23 cellular contexts compared by ENCODE assay signal in genomic region chr4:69717778-69718177, GRCh38. TPM values are rescaled to one million over a fixed set of nuclear protein-coding genes. Genes with fewer than 3 reads are reported as not detected.
"Had no signal": no experiment of that assay in that cellular context is flagged by ENCODE, and none has a peak within 500 bp of the region (broad histone marks: within the 10 kb centered on the region; RNA-seq: fewer than 3 reads in every experiment).

No MANE protein-coding gene starts in this region.

- H3K27ac ChIP-seq: body of pancreas, hepatocyte, lower lobe of right lung, thyroid gland, WERI-Rb-1 had no signal

- H3K79me2 ChIP-seq: hepatocyte had no signal

- H3K4me3 ChIP-seq: body of pancreas, hepatocyte, lower lobe of right lung, prostate gland, right atrium auricular region, thyroid gland had no signal

- H3K4me1 ChIP-seq: body of pancreas, lower lobe of right lung, prostate gland, right atrium auricular region, thyroid gland had no signal

- H3K27ac Mint-ChIP-seq: activated CD8-positive, alpha-beta T cell treated with anti-CD3 and anti-CD28 coated beads, Interleukin-2, amount 10 ng/mL, durations not matched to agents 7 days and 5 days; activated T-helper 1 cell treated with anti-CD3 and anti-CD28 coated beads, Interleukin-12 subunit alpha, Interleukin-12 subunit beta, Interleukin-2, Interleukin-4 antibody, amounts not matched to agents 30 ng/mL and 10 ng/mL and 1 ng/mL, durations not matched to agents 14 hours and 24 hours and 36 hours; immature natural killer cell; T-helper 17 cell had no signal

- H3K4me2 ChIP-seq: hepatocyte had no signal

- H3K9me3 Mint-ChIP-seq: activated T-helper 1 cell treated with anti-CD3 and anti-CD28 coated beads, Interleukin-12 subunit alpha, Interleukin-12 subunit beta, Interleukin-2, Interleukin-4 antibody, amounts not matched to agents 30 ng/mL and 10 ng/mL and 1 ng/mL, durations not matched to agents 14 hours and 24 hours and 36 hours; immature natural killer cell; naive thymus-derived CD4-positive, alpha-beta T cell; neural crest cell had no signal

- H3K27me3 ChIP-seq: body of pancreas, hepatocyte, right atrium auricular region, thyroid gland had no signal

- H2AFZ ChIP-seq: hepatocyte had no signal

- ATAC-seq: activated CD8-positive, alpha-beta T cell treated with anti-CD3 and anti-CD28 coated beads, Interleukin-2, amount 10 ng/mL, durations not matched to agents 7 days and 5 days; body of pancreas; left cardiac atrium; lower lobe of right lung; naive thymus-derived CD4-positive, alpha-beta T cell; stimulated activated naive CD8-positive, alpha-beta T cell treated with anti-CD3 and anti-CD28 coated beads, Interleukin-15, Interleukin-2, amounts not matched to agents 100 U/mL and 50 U/mL, for 24 hours; T-helper 17 cell had no signal

- H3K9me3 ChIP-seq: body of pancreas, lower lobe of right lung, prostate gland, right atrium auricular region, thyroid gland had no signal

- H3K36me3 ChIP-seq: lower lobe of right lung, prostate gland, right atrium auricular region, thyroid gland, WERI-Rb-1 had no signal

- DNase-seq: activated CD4-positive, alpha-beta T cell treated with anti-CD3 and anti-CD28 coated beads, Interleukin-2, amount 50 U/mL, for 1 hour; activated CD4-positive, CD25-positive, alpha-beta regulatory T cell treated with anti-CD3 and anti-CD28 coated beads, Interleukin-2, amount 50 U/mL, for 72 hours; activated CD8-positive, alpha-beta T cell treated with anti-CD3 and anti-CD28 coated beads, Interleukin-2, amount 10 ng/mL, durations not matched to agents 7 days and 5 days; activated gamma-delta T cell; activated naive CD4-positive, alpha-beta T cell treated with anti-CD3 and anti-CD28 coated beads, Interleukin-2, amount 50 U/mL, for 16 hours; anterior cingulate cortex; body of pancreas; erythroblast; immature natural killer cell; left cardiac atrium; lower lobe of right lung; naive thymus-derived CD4-positive, alpha-beta T cell; stimulated activated CD4-positive, alpha-beta T cell treated with anti-CD3 and anti-CD28 coated beads, Interleukin-4, amount 100 ng/mL, for 4 hours; stimulated activated naive CD8-positive, alpha-beta T cell treated with anti-CD3 and anti-CD28 coated beads, Interleukin-15, Interleukin-2, amounts not matched to agents 100 U/mL and 50 U/mL, for 24 hours; SW 1271; T-helper 17 cell; thyroid gland; WERI-Rb-1 had no signal

RNA-seq across cellular contexts. Expression of gene SULT1B1, which starts 42.6 kb away (rescaled TPM):
- total RNA-seq: neural crest cell had no signal
